Comparison of ENCODE assay signal across 17 cellular contexts in the genomic region with DNA sequence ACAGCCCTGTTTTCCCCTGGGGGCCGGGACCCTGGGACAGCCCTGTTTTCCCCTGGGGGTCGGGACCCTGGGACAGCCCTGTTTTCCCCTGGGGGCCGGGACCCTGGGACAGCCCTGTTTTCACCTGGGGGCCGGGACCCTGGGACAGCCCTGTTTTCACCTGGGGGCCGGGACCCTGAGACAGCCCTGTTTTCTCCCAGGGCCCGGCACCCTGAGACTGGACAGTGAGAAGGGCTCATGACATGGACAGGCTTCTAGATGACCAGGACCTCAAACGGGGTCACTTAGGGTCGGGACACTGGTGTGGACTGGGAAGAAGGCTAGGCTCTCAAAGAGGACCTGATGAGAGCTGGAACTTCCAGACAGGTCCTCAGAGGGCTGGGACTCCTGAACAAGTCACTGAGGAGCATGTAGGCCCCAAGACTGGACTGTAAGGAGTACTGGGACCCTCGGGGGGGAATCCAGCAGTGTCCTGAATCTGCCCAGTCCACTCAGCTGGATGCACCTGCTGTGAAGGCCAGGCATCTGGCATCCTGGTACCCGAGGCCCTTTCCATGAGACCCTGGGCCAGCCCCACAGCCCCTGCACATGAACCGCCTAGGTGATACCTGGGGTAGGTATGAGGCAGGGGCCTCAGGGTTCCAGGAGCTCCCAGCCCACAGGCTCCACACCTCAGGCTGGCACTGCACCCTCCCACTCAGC. TPM values are rescaled to one million over a fixed set of nuclear protein-coding genes. Genes with fewer than 3 reads are reported as not detected.
DNase-seq lines count a peak whose midpoint lies in the region; ATAC-seq and TF ChIP-seq lines count a peak whose summit lies in the region.
"Had no signal": no experiment of that assay in that cellular context is flagged by ENCODE, and none has a peak within 500 bp of the region (broad histone marks: within the 10 kb centered on the region; RNA-seq: fewer than 3 reads in every experiment).

No MANE protein-coding gene starts in this region.

- ATAC-seq in esophagus mucosa = no peak
- ATAC-seq: activated naive CD4-positive, alpha-beta T cell treated with anti-CD3 and anti-CD28 coated beads, Interleukin-2, amount 50 U/mL, for 72 hours; GM23338; K562 had no signal

- H4K20me1 ChIP-seq in BLaER1 treated with 17β-estradiol and CSF1 and Interleukin-3, amounts not matched to agents 10 nM and 100 nM = peaks cover 57 to 65% (median 63%) of the 10 kb centered on the region in 11 experiments
- H4K20me1 ChIP-seq in OCI-LY1 (ENCODE audit: insufficient read depth, low read length) (no peaks in the 10 kb centered on the region), fibroblast of lung (ENCODE audit: control insufficient read depth, extremely low read depth, insufficient read depth, low read length) (peaks cover 3% of the 10 kb centered on the region)

- H3K27ac ChIP-seq in BLaER1 treated with 17β-estradiol and CSF1 and Interleukin-3, amounts not matched to agents 10 nM and 100 nM = peak overlapping the region in 7 of 11 experiments; percentile 99 to 100 (median 100); a peak in 14 of 22 replicates
- H3K27ac ChIP-seq in OCI-LY1 (ENCODE audit: low read depth, low read length, poor library complexity, severe bottlenecking) = no peak overlapping the region
- no peak overlapping the region for H3K27ac ChIP-seq in fibroblast of lung (ENCODE audit: insufficient read depth, low read length)
- H3K27ac ChIP-seq in parathyroid adenoma = no peak overlapping the region

- H3K9ac ChIP-seq in BLaER1 treated with 17β-estradiol and CSF1 and Interleukin-3, amounts not matched to agents 10 nM and 100 nM = peak overlapping the region; percentile 100; a peak in 20 of 22 replicates
- H3K9ac ChIP-seq in OCI-LY1 (ENCODE audit: low read length) (no peak overlapping the region), fibroblast of lung (ENCODE audit: insufficient read depth, low read length) (no peak overlapping the region), parathyroid adenoma (no peak overlapping the region)

- no peak for TF ChIP-seq CTCF in OCI-LY1 (IDR thresholded peaks at IDR 0.05; ENCODE audit: low read length)
- no peak for TF ChIP-seq CTCF in fibroblast of lung (conservative IDR thresholded peaks at IDR 0.05 in 1 of 2, IDR thresholded peaks at IDR 0.05 in 1 of 2; ENCODE audit: low read depth in 1 of 2, low read length in 2 of 2)
- no peak for TF ChIP-seq CTCF in parathyroid adenoma (IDR thresholded peaks at IDR 0.05)

- H3F3A ChIP-seq in OCI-LY1 (ENCODE audit: insufficient read depth, low read length) = no peaks in the 10 kb centered on the region

- DNase-seq in fibroblast of lung (ENCODE audit: low read depth in 2 of 2) = no peak
- no peak for DNase-seq in Ammon's horn (ENCODE audit: low spot score)
- DNase-seq in hypothalamus (lab: John Stamatoyannopoulos, UW) = no peak
- DNase-seq in NCI-H446 (lab: John Stamatoyannopoulos, UW) = no peak
- DNase-seq: caudate nucleus; erythroblast; NCI-H1694 treated with DMSO at 0.1 percent for 48 hours; NCI-H526 treated with DMSO at 0.1 percent for 48 hours; retina; stimulated activated naive CD4-positive, alpha-beta T cell treated with Interleukin-2 at 50 U/mL for 16 hours had no signal

- H2AFZ ChIP-seq in OCI-LY1 (ENCODE audit: low read length) = no peak overlapping the region
- no peak overlapping the region for H2AFZ ChIP-seq in fibroblast of lung (ENCODE audit: low read length)
- no peak overlapping the region for H2AFZ ChIP-seq in parathyroid adenoma
- H2AFZ ChIP-seq: GM23338 had no signal

- H3K9me3 ChIP-seq in BLaER1 treated with 17β-estradiol and CSF1 and Interleukin-3, amounts not matched to agents 10 nM and 100 nM (replicated peaks in 1 of 11) = peaks cover 0 to 5% (median 0%) of the 10 kb centered on the region in 11 experiments; a peak in 5 of 22 replicates
- H3K9me3 ChIP-seq in OCI-LY1 (ENCODE audit: low read length) (no peaks in the 10 kb centered on the region), fibroblast of lung (ENCODE audit: control insufficient read depth, insufficient read depth, low read depth, low read length) (no peaks in the 10 kb centered on the region), parathyroid adenoma (ENCODE audit: control insufficient read depth, low read length) (no peaks in the 10 kb centered on the region)

- peaks cover 12 to 51% (median 45%) of the 10 kb centered on the region in 11 experiments for H3K36me3 ChIP-seq in BLaER1 treated with 17β-estradiol and CSF1 and Interleukin-3, amounts not matched to agents 10 nM and 100 nM
- H3K36me3 ChIP-seq in OCI-LY1 (ENCODE audit: insufficient read depth, low read length) = peaks cover 5% of the 10 kb centered on the region; the same call in 1 of the 2 replicates
- H3K36me3 ChIP-seq in fibroblast of lung (ENCODE audit: control insufficient read depth, insufficient read depth, low read length) = no peaks in the 10 kb centered on the region
- no peaks in the 10 kb centered on the region for H3K36me3 ChIP-seq in parathyroid adenoma (ENCODE audit: control insufficient read depth, insufficient read depth, low read length)

- H3K79me2 ChIP-seq in OCI-LY1 (ENCODE audit: insufficient read depth, low read length) (peaks cover 12% of the 10 kb centered on the region; the same call in 1 of the 2 replicates), fibroblast of lung (ENCODE audit: control insufficient read depth, insufficient read depth, low read length) (peaks cover 52% of the 10 kb centered on the region), parathyroid adenoma (peaks cover 23% of the 10 kb centered on the region)

- no peaks in the 10 kb centered on the region for H3K27me3 ChIP-seq in BLaER1 treated with 17β-estradiol and CSF1 and Interleukin-3, amounts not matched to agents 10 nM and 100 nM
- H3K27me3 ChIP-seq in OCI-LY1 (ENCODE audit: insufficient read depth, low read length) (no peaks in the 10 kb centered on the region), fibroblast of lung (ENCODE audit: control insufficient read depth, insufficient read depth, low read length) (no peaks in the 10 kb centered on the region), parathyroid adenoma (ENCODE audit: control insufficient read depth, insufficient read depth, low read length) (no peaks in the 10 kb centered on the region)

- peaks cover 30 to 70% (median 52%) of the 10 kb centered on the region in 10 experiments for H3K4me1 ChIP-seq in BLaER1 treated with 17β-estradiol and CSF1 and Interleukin-3, amounts not matched to agents 10 nM and 100 nM
- H3K4me1 ChIP-seq in OCI-LY1 (ENCODE audit: insufficient read depth, low read length, severe bottlenecking) = peaks cover 9% of the 10 kb centered on the region
- H3K4me1 ChIP-seq in fibroblast of lung (ENCODE audit: control insufficient read depth, extremely low read depth, insufficient read depth, low read length) = no peaks in the 10 kb centered on the region
- H3K4me1 ChIP-seq in parathyroid adenoma = no peaks in the 10 kb centered on the region

- H3K4me3 ChIP-seq in BLaER1 treated with 17β-estradiol and CSF1 and Interleukin-3, amounts not matched to agents 10 nM and 100 nM = peak overlapping the region; percentile 32 to 100 (median 99); a peak in 18 of 20 replicates
- H3K4me3 ChIP-seq in OCI-LY1 (ENCODE audit: low read depth, low read length, poor library complexity, severe bottlenecking) (no peak overlapping the region), fibroblast of lung (replicated peaks in 1 of 4; ENCODE audit: control extremely low read depth in 1 of 4, insufficient read depth in 1 of 4, low read depth in 3 of 4, low read length in 4 of 4) (peak overlapping the region in 1 of 4 experiments; percentile 40), parathyroid adenoma (ENCODE audit: low read depth, low read length) (no peak overlapping the region)
- H3K4me3 ChIP-seq: GM23338, K562 had no signal

- no peaks in the 10 kb centered on the region for H3K9me2 ChIP-seq in OCI-LY1 (ENCODE audit: low read depth, low read length)

- peak overlapping the region; percentile 97 to 100 (median 99) for H3K4me2 ChIP-seq in BLaER1 treated with 17β-estradiol and CSF1 and Interleukin-3, amounts not matched to agents 10 nM and 100 nM
- H3K4me2 ChIP-seq in OCI-LY1 (ENCODE audit: low read length) (0 out of 2 replicates have a peak overlapping the region, but pooled peaks have one; percentile 11), fibroblast of lung (ENCODE audit: extremely low read depth, insufficient read depth, low read length) (peak overlapping the region; percentile 44), parathyroid adenoma (ENCODE audit: low read length) (peak overlapping the region; percentile 14)
- H3K4me2 ChIP-seq: GM23338 had no signal

RNA-seq across cellular contexts. Expression of a gene that starts 2.4 kb away (rescaled TPM):
- total RNA-seq in fibroblast of lung (27.1 and 30.0 TPM in 2 replicates), esophagus mucosa (30.5 TPM)
- 24.8 and 25.6 TPM in 2 replicates for polyA plus RNA-seq in fibroblast of lung
- polyA plus RNA-seq in fibroblast of lung (2012) = 21.9 and 25.8 TPM in 2 replicates
- 42.8 and 80.2 TPM in 2 replicates for polyA minus RNA-seq in fibroblast of lung (ENCODE audit: low replicate concordance)

RNA-seq across cellular contexts. Expression of a gene that starts 19.1 kb away (rescaled TPM):
- 3.9 and 5.1 TPM in 2 replicates for total RNA-seq in fibroblast of lung
- polyA plus RNA-seq in fibroblast of lung = 0.42 and 0.62 TPM in 2 replicates
- 0.99 and 1.1 TPM in 2 replicates for polyA plus RNA-seq in fibroblast of lung (2012)
- polyA minus RNA-seq in fibroblast of lung (ENCODE audit: low replicate concordance) = 0.30 and 0.35 TPM in 2 replicates
- total RNA-seq in esophagus mucosa = 2.7 TPM

RNA-seq across cellular contexts. Expression of a gene that starts 33.7 kb away (rescaled TPM):
- 13.4 and 14.4 TPM in 2 replicates for total RNA-seq in fibroblast of lung
- 8.6 and 9.6 TPM in 2 replicates for polyA plus RNA-seq in fibroblast of lung
- polyA plus RNA-seq in fibroblast of lung (2012) = 16.7 and 19.1 TPM in 2 replicates
- polyA minus RNA-seq in fibroblast of lung (ENCODE audit: low replicate concordance) = 8.2 and 19.7 TPM in 2 replicates
- total RNA-seq in esophagus mucosa = 22.2 TPM

RNA-seq across cellular contexts. Expression of a gene that starts 34.0 kb away (rescaled TPM):
- total RNA-seq in fibroblast of lung = 204 and 257 TPM in 2 replicates
- polyA plus RNA-seq in fibroblast of lung = 356 and 367 TPM in 2 replicates
- 848 and 872 TPM in 2 replicates for polyA plus RNA-seq in fibroblast of lung (2012)
- 25.8 and 82.6 TPM in 2 replicates for polyA minus RNA-seq in fibroblast of lung (ENCODE audit: low replicate concordance)
- 344 TPM for total RNA-seq in esophagus mucosa

Comparison
In these comparisons a context has a peak if more than half of its experiments do, and no peak if none do; other contexts are left out.
1. H3K27ac ChIP-seq: peak in BLaER1 treated with 17β-estradiol and CSF1 and Interleukin-3, amounts not matched to agents 10 nM and 100 nM (7 of 11); none in OCI-LY1 (single experiment), fibroblast of lung (single experiment) and parathyroid adenoma (single experiment).
2. H3K4me2 ChIP-seq: peak in every context shown above with its lines; median percentile 99 in BLaER1 treated with 17β-estradiol and CSF1 and Interleukin-3, amounts not matched to agents 10 nM and 100 nM; 44 in fibroblast of lung; 14 in parathyroid adenoma; 11 in OCI-LY1.
3. H3K4me3 ChIP-seq: peak in BLaER1 treated with 17β-estradiol and CSF1 and Interleukin-3, amounts not matched to agents 10 nM and 100 nM (10 of 10); none in OCI-LY1 (single experiment) and parathyroid adenoma (single experiment).
4. H3K9ac ChIP-seq: peak in BLaER1 treated with 17β-estradiol and CSF1 and Interleukin-3, amounts not matched to agents 10 nM and 100 nM (11 of 11); none in OCI-LY1 (single experiment), fibroblast of lung (single experiment) and parathyroid adenoma (single experiment).